Comparison of ENCODE assay signal across 9 cellular contexts in genomic region chr2:184596819-184597411, GRCh38. TPM values are rescaled to one million over a fixed set of nuclear protein-coding genes. Genes with fewer than 3 reads are reported as not detected.
DNase-seq lines count a peak whose midpoint lies in the region; FAIRE-seq and TF ChIP-seq lines count a peak whose summit lies in the region.
"Had no signal": no experiment of that assay in that cellular context is flagged by ENCODE, and none has a peak within 500 bp of the region (broad histone marks: within the 10 kb centered on the region; RNA-seq: fewer than 3 reads in every experiment).

No MANE protein-coding gene starts in this region.

- peak overlapping the region; percentile 42; the same call in 1 of the 2 replicates for H3K9ac ChIP-seq in MM.1S (ENCODE audit: low read length)

- no peaks in the 10 kb centered on the region for H3K36me3 Mint-ChIP-seq in activated naive CD8-positive, alpha-beta T cell
- H3K36me3 Mint-ChIP-seq in activated naive CD8-positive, alpha-beta T cell treated with anti-CD3 and anti-CD28 coated beads for 36 hours, result no peaks in the 10 kb centered on the region
- H3K36me3 Mint-ChIP-seq in mesothelial cell of epicardium, result no peaks in the 10 kb centered on the region

- peak overlapping the region; percentile 68 for H3K4me3 Mint-ChIP-seq in activated naive CD8-positive, alpha-beta T cell
- H3K4me3 Mint-ChIP-seq in activated naive CD8-positive, alpha-beta T cell treated with anti-CD3 and anti-CD28 coated beads for 36 hours, result no peak overlapping the region
- peak overlapping the region; percentile 81 for H3K4me3 Mint-ChIP-seq in mesothelial cell of epicardium

- peaks cover 19% of the 10 kb centered on the region for H3K4me1 Mint-ChIP-seq in activated naive CD8-positive, alpha-beta T cell (ENCODE audit: low read depth)
- H3K4me1 Mint-ChIP-seq in activated naive CD8-positive, alpha-beta T cell treated with anti-CD3 and anti-CD28 coated beads for 36 hours, result peaks cover 16% of the 10 kb centered on the region
- peaks cover 27% of the 10 kb centered on the region for H3K4me1 Mint-ChIP-seq in mesothelial cell of epicardium

- H3K27me3 ChIP-seq in MM.1S (replicated peaks; ENCODE audit: insufficient read depth, low read length) (no peaks in the 10 kb centered on the region), bronchial epithelial cell (ENCODE audit: control insufficient read depth, insufficient read depth, low read length) (peaks cover 10% of the 10 kb centered on the region)

- no peaks in the 10 kb centered on the region for H3K9me2 ChIP-seq in MM.1S (replicated peaks; ENCODE audit: insufficient read depth, low read length)

- FAIRE-seq in bronchial epithelial cell (lab: Jason Lieb, UNC), result no peak

- peaks cover 14% of the 10 kb centered on the region for H3F3A ChIP-seq in MM.1S (ENCODE audit: insufficient read depth, low read length)

- TF ChIP-seq CTCF in MM.1S (IDR thresholded peaks at IDR 0.05; ENCODE audit: low read length), result peak; percentile 47
- TF ChIP-seq CTCF in bronchial epithelial cell (IDR thresholded peaks at IDR 0.05; ENCODE audit: insufficient read depth, low read length, severe bottlenecking), result no peak
- TF ChIP-seq CTCF in mesothelial cell of epicardium (IDR thresholded peaks at IDR 0.05; ENCODE audit: unreplicated experiment), result no peak

- peaks cover 34% of the 10 kb centered on the region for H3K27me3 Mint-ChIP-seq in activated naive CD8-positive, alpha-beta T cell
- peaks cover 56% of the 10 kb centered on the region for H3K27me3 Mint-ChIP-seq in activated naive CD8-positive, alpha-beta T cell treated with anti-CD3 and anti-CD28 coated beads for 36 hours
- peaks cover 52% of the 10 kb centered on the region for H3K27me3 Mint-ChIP-seq in mesothelial cell of epicardium (ENCODE audit: low read depth)

- H3K4me1 ChIP-seq in MM.1S (ENCODE audit: low read length), result peaks cover 2% of the 10 kb centered on the region; the same call in 1 of the 2 replicates

- DNase-seq in activated naive CD8-positive, alpha-beta T cell treated with anti-CD3 and anti-CD28 coated beads for 36 hours, result no peak
- DNase-seq in MM.1S (peak; percentile 54), bronchial epithelial cell (ENCODE audit: low read depth) (peak; percentile 61), mesothelial cell of epicardium (ENCODE audit: low spot score in 2 of 2, unreplicated experiment in 2 of 2) (no peak), NCI-H187 treated with DMSO at 0.1 percent for 48 hours (lab: John Stamatoyannopoulos, UW) (no peak)
- no peak for DNase-seq in activated CD4-positive, CD25-positive, alpha-beta regulatory T cell (lab: John Stamatoyannopoulos, UW)
- no peak for DNase-seq in activated CD4-positive, alpha-beta T cell treated with anti-CD3 and anti-CD28 coated beads, Interleukin-2, amount 50 U/mL, for 4 hours
- DNase-seq: DND-41 had no signal

- H2AFZ ChIP-seq in MM.1S (ENCODE audit: low read length), result peak overlapping the region; percentile 88

- H3K4me3 ChIP-seq in MM.1S (ENCODE audit: low read length) (peak overlapping the region; percentile 73), bronchial epithelial cell (ENCODE audit: low read depth, low read length) (no peak overlapping the region)

- H3K4me2 ChIP-seq in MM.1S (ENCODE audit: low read depth, low read length), result peak overlapping the region; percentile 66

- H3K36me3 ChIP-seq in MM.1S (replicated peaks; ENCODE audit: insufficient read depth, low read length), result no peaks in the 10 kb centered on the region
- no peaks in the 10 kb centered on the region for H3K36me3 ChIP-seq in bronchial epithelial cell (ENCODE audit: control insufficient read depth, insufficient read depth, low read length)

- H4K20me1 ChIP-seq in MM.1S (ENCODE audit: insufficient read depth, low read length), result no peaks in the 10 kb centered on the region

- no peak overlapping the region for H3K27ac Mint-ChIP-seq in activated naive CD8-positive, alpha-beta T cell
- no peak overlapping the region for H3K27ac Mint-ChIP-seq in activated naive CD8-positive, alpha-beta T cell treated with anti-CD3 and anti-CD28 coated beads for 36 hours
- H3K27ac Mint-ChIP-seq in mesothelial cell of epicardium, result peak overlapping the region; percentile 88

- peak overlapping the region; percentile 32; the same call in 1 of the 2 replicates for H3K27ac ChIP-seq in MM.1S (ENCODE audit: low read length)

- no peaks in the 10 kb centered on the region for H3K9me3 Mint-ChIP-seq in activated naive CD8-positive, alpha-beta T cell (ENCODE audit: low read depth)
- H3K9me3 Mint-ChIP-seq in activated naive CD8-positive, alpha-beta T cell treated with anti-CD3 and anti-CD28 coated beads for 36 hours, result no peaks in the 10 kb centered on the region
- no peaks in the 10 kb centered on the region for H3K9me3 Mint-ChIP-seq in mesothelial cell of epicardium

- H3K79me2 ChIP-seq in MM.1S (ENCODE audit: low read length), result peaks cover 31% of the 10 kb centered on the region

- H3K9me3 ChIP-seq in MM.1S (replicated peaks; ENCODE audit: insufficient read depth, low read length), result no peaks in the 10 kb centered on the region

RNA-seq across cellular contexts. Expression of gene ZNF804A, which starts 1.4 kb away (rescaled TPM):
- total RNA-seq in activated naive CD8-positive, alpha-beta T cell treated with anti-CD3 and anti-CD28 coated beads for 36 hours, result not detected
- total RNA-seq in bronchial epithelial cell (not detected in 2 replicates), mesothelial cell of epicardium (2.7 to 2.8 TPM (median 2.7 TPM) in 3 replicates)

Comparison
In these comparisons a context has a peak if more than half of its experiments do, and no peak if none do; other contexts are left out.
1. DNase-seq: peak in MM.1S (single experiment) and bronchial epithelial cell (single experiment); none in activated naive CD8-positive, alpha-beta T cell treated with anti-CD3 and anti-CD28 coated beads for 36 hours (single experiment), mesothelial cell of epicardium (0 of 2), NCI-H187 treated with DMSO at 0.1 percent for 48 hours (single experiment), activated CD4-positive, CD25-positive, alpha-beta regulatory T cell (0 of 4) and activated CD4-positive, alpha-beta T cell treated with anti-CD3 and anti-CD28 coated beads, Interleukin-2, amount 50 U/mL, for 4 hours (0 of 2).